4 cellular contexts compared by ENCODE assay signal in the genomic region with DNA sequence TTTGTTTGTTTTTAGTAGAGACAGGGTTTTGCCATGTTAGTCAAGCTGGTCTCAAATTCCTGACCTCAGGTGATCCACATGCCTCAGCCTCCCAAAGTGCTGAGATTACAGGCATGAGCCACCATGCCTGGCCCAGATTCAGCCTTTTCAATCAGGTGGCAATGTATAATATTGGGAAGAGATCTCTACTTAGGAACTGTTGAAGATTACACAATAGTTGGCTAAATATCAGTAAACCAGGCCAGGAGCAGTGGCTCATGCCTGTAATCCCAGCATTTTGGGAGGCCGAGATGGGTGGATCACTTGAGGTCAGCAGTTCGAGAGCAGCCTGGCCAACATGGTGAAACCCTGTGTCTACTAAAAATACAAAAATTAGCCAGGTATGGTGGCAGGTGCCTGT.
TF ChIP-seq lines count a peak whose summit lies in the region.

No MANE protein-coding gene starts in this region.

TF ChIP-seq in IMR-90, 13 proteins besides CTCF, POLR2A, EP300 and RAD21:
- TF ChIP-seq CEBPB (IDR thresholded peaks at IDR 0.05; ENCODE audit: low read depth, low read length) = peak; percentile 15; the same call in 1 of the 2 replicates

TF ChIP-seq in K562, 482 proteins besides CTCF, POLR2A, EP300 and RAD21:
- 0 out of 2 replicates have a peak, but pooled peaks have one; percentile 9 for TF ChIP-seq CEBPB (tag; IDR thresholded peaks at IDR 0.05)
TF ChIP-seq in K562: peak in this region for 1; not testable (repeated sequence) for 481.

TF ChIP-seq in HepG2, 621 proteins besides CTCF, POLR2A, EP300 and RAD21:
- 0 out of 2 replicates have a peak, but pooled peaks have one; percentile 34 for TF ChIP-seq CEBPG (CRISPR knock-in tag; IDR thresholded peaks at IDR 0.05)
- peak; percentile 67 for TF ChIP-seq CEBPB (IDR thresholded peaks at IDR 0.05; ENCODE audit: borderline replicate concordance, low read depth, low read length)

TF ChIP-seq in liver, 16 proteins besides CTCF, POLR2A, EP300 and RAD21:
- peak; percentile 20 to 31 for TF ChIP-seq HNF4A (conservative IDR thresholded peaks at IDR 0.05)
- TF ChIP-seq RXRA (IDR thresholded peaks at IDR 0.05) = peak; percentile 60 to 66
- TF ChIP-seq SP1 (IDR thresholded peaks at IDR 0.05) = peak; percentile 26
- peak; percentile 76 for TF ChIP-seq YY1 (IDR thresholded peaks at IDR 0.05)
- TF ChIP-seq JUND (IDR thresholded peaks at IDR 0.05) = peak in 1 of 2 donors; percentile 20
- TF ChIP-seq FOXA2 (IDR thresholded peaks at IDR 0.05) = peak; percentile 15
- TF ChIP-seq, protein P1, sequence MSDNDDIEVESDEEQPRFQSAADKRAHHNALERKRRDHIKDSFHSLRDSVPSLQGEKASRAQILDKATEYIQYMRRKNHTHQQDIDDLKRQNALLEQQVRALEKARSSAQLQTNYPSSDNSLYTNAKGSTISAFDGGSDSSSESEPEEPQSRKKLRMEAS (IDR thresholded peaks at IDR 0.05) = peak; percentile 60
- peak; percentile 8 for TF ChIP-seq HNF4G (IDR thresholded peaks at IDR 0.05)
